19 cellular contexts compared by ENCODE assay signal in genomic region chr6:44653761-44654218, GRCh38.
DNase-seq lines count a peak whose midpoint lies in the region; ATAC-seq, FAIRE-seq and TF ChIP-seq lines count a peak whose summit lies in the region.
"Had no signal": no experiment of that assay in that cellular context is flagged by ENCODE, and none has a peak within 500 bp of the region (broad histone marks: within the 10 kb centered on the region; RNA-seq: fewer than 3 reads in every experiment).

No MANE protein-coding gene starts in this region.

- peaks cover 3% of the 10 kb centered on the region in 2 donors for H3K9me3 Mint-ChIP-seq in activated T-cell treated with anti-CD3 and anti-CD28 coated beads, Interleukin-2, amount 50 U/mL, for 72 hours
- peaks cover under 1% of the 10 kb centered on the region for H3K9me3 Mint-ChIP-seq in activated T-helper 17 cell treated with anti-CD3 and anti-CD28 coated beads, Interleukin-2, amount 50 U/mL, for 72 hours
- peaks cover 0 to 4% (median 0%) of the 10 kb centered on the region in 9 donors for H3K9me3 Mint-ChIP-seq in naive thymus-derived CD8-positive, alpha-beta T cell
- H3K9me3 Mint-ChIP-seq: CD8-positive, alpha-beta memory T cell had no signal

- POLR2A ChIA-PET in naive thymus-derived CD8-positive, alpha-beta T cell (lab: Charles Lee), result interaction anchor here (1.4 kb wide), 1 partner anchor 1061 kb away, joined by 3 read pairs; no protein-coding TSS in a partner anchor

- no peak overlapping the region for H3K4me3 Mint-ChIP-seq in activated T-cell treated with anti-CD3 and anti-CD28 coated beads, Interleukin-2, amount 50 U/mL, for 72 hours
- H3K4me3 Mint-ChIP-seq in activated T-helper 17 cell treated with anti-CD3 and anti-CD28 coated beads, Interleukin-2, amount 50 U/mL, for 72 hours, result peak overlapping the region; percentile 39
- no peak overlapping the region for H3K4me3 Mint-ChIP-seq in naive thymus-derived CD8-positive, alpha-beta T cell
- H3K4me3 Mint-ChIP-seq: CD8-positive, alpha-beta memory T cell had no signal

- no peak for ATAC-seq in activated T-cell treated with anti-CD3 and anti-CD28 coated beads, Interleukin-2, amount 50 U/mL, for 72 hours (replicated peaks in 1 of 2)
- ATAC-seq in activated T-helper 17 cell treated with anti-CD3 and anti-CD28 coated beads, Interleukin-2, amount 50 U/mL, for 72 hours (replicated peaks), result no peak
- no peak for ATAC-seq in naive thymus-derived CD8-positive, alpha-beta T cell
- ATAC-seq: mucosa of descending colon, Panc1 had no signal

- no peak for DNase-seq in activated T-cell treated with anti-CD3 and anti-CD28 coated beads, Interleukin-2, amount 50 U/mL, for 72 hours
- no peak for DNase-seq in activated T-cell treated with anti-CD3 and anti-CD28 coated beads, Interleukin-2, amount 50 U/mL, for 1 hour
- DNase-seq in kidney glomerular epithelial cell (lab: John Stamatoyannopoulos, UW), result peak; percentile 45
- DNase-seq in urothelium cell line (ENCODE audit: low spot score), result peak; percentile 27
- DNase-seq in activated gamma-delta T cell (lab: John Stamatoyannopoulos, UW), result no peak
- DNase-seq in naive thymus-derived CD8-positive, alpha-beta T cell, result no peak
- DNase-seq in GM12892 (ENCODE audit: insufficient read length), result no peak
- DNase-seq: activated effector memory CD4-positive, alpha-beta T cell treated with anti-CD3 and anti-CD28 coated beads, Interleukin-2, amount 50 U/mL, for 16 hours; aorta; CD8-positive, alpha-beta memory T cell; KG1; mucosa of descending colon; NCI-H1694 treated with DMSO at 0.1 percent for 48 hours; NCI-H510A treated with DMSO at 0.1 percent for 48 hours; stimulated activated naive CD4-positive, alpha-beta T cell treated with Interleukin-2 at 50 U/mL for 16 hours; SW 1271; uterus had no signal

- H3K4me1 Mint-ChIP-seq in activated T-cell treated with anti-CD3 and anti-CD28 coated beads, Interleukin-2, amount 50 U/mL, for 72 hours (ENCODE audit: low read depth), result peaks cover 16% of the 10 kb centered on the region
- H3K4me1 Mint-ChIP-seq in activated T-helper 17 cell treated with anti-CD3 and anti-CD28 coated beads, Interleukin-2, amount 50 U/mL, for 72 hours, result peaks cover 10% of the 10 kb centered on the region
- H3K4me1 Mint-ChIP-seq in naive thymus-derived CD8-positive, alpha-beta T cell, result peaks cover 4 to 13% (median 8%) of the 10 kb centered on the region in 4 donors

- FAIRE-seq in urothelium cell line (lab: Jason Lieb, UNC) (no peak), GM12892 (lab: Jason Lieb, UNC) (no peak)

- no peak for TF ChIP-seq POLR2A in GM12892 (IDR thresholded peaks at IDR 0.05; ENCODE audit: low read depth, low read length)

- peak overlapping the region; percentile 72 for H3K27ac Mint-ChIP-seq in activated T-cell treated with anti-CD3 and anti-CD28 coated beads, Interleukin-2, amount 50 U/mL, for 72 hours
- H3K27ac Mint-ChIP-seq in activated T-helper 17 cell treated with anti-CD3 and anti-CD28 coated beads, Interleukin-2, amount 50 U/mL, for 72 hours, result peak overlapping the region; percentile 88
- no peak overlapping the region for H3K27ac Mint-ChIP-seq in naive thymus-derived CD8-positive, alpha-beta T cell

- peaks cover 7% of the 10 kb centered on the region for H3K27me3 Mint-ChIP-seq in activated T-cell treated with anti-CD3 and anti-CD28 coated beads, Interleukin-2, amount 50 U/mL, for 72 hours (ENCODE audit: low read depth)
- H3K27me3 Mint-ChIP-seq in activated T-helper 17 cell treated with anti-CD3 and anti-CD28 coated beads, Interleukin-2, amount 50 U/mL, for 72 hours, result no peaks in the 10 kb centered on the region
- H3K27me3 Mint-ChIP-seq in naive thymus-derived CD8-positive, alpha-beta T cell, result peaks cover 0 to 7% (median 5%) of the 10 kb centered on the region in 5 donors

- peaks cover 0 to 4% of the 10 kb centered on the region in 2 donors for H3K36me3 Mint-ChIP-seq in activated T-cell treated with anti-CD3 and anti-CD28 coated beads, Interleukin-2, amount 50 U/mL, for 72 hours (ENCODE audit: insufficient read depth in 2 of 2)
- no peaks in the 10 kb centered on the region for H3K36me3 Mint-ChIP-seq in activated T-helper 17 cell treated with anti-CD3 and anti-CD28 coated beads, Interleukin-2, amount 50 U/mL, for 72 hours (ENCODE audit: low read depth)
- no peaks in the 10 kb centered on the region for H3K36me3 Mint-ChIP-seq in naive thymus-derived CD8-positive, alpha-beta T cell

Comparison
In these comparisons a context has a peak if more than half of its experiments do, and no peak if none do; other contexts are left out.
1. DNase-seq: peak in kidney glomerular epithelial cell (single experiment) and urothelium cell line (single experiment); none in activated T-cell treated with anti-CD3 and anti-CD28 coated beads, Interleukin-2, amount 50 U/mL, for 72 hours (0 of 2), activated T-cell treated with anti-CD3 and anti-CD28 coated beads, Interleukin-2, amount 50 U/mL, for 1 hour (single experiment), activated gamma-delta T cell (single experiment), naive thymus-derived CD8-positive, alpha-beta T cell (0 of 10) and GM12892 (single experiment).
2. H3K27ac Mint-ChIP-seq: peak in activated T-cell treated with anti-CD3 and anti-CD28 coated beads, Interleukin-2, amount 50 U/mL, for 72 hours (single experiment) and activated T-helper 17 cell treated with anti-CD3 and anti-CD28 coated beads, Interleukin-2, amount 50 U/mL, for 72 hours (single experiment); none in naive thymus-derived CD8-positive, alpha-beta T cell (0 of 10).